1 cellular context compared by ENCODE assay signal in genomic region chr17:77145635-77146632, GRCh38.
TF ChIP-seq lines count a peak whose summit lies in the region.

No MANE protein-coding gene starts in this region.

TF ChIP-seq in HepG2, 621 proteins besides CTCF, POLR2A, EP300 and RAD21 (continued from another document and continues in another):
- TF ChIP-seq ZBTB26 (CRISPR knock-in tag; IDR thresholded peaks at IDR 0.05; ENCODE audit: borderline replicate concordance) (peak; percentile 46; the same call in 1 of the 2 replicates), NR2C2 (CRISPR knock-in tag; IDR thresholded peaks at IDR 0.05; ENCODE audit: borderline replicate concordance) (0 out of 2 replicates have a peak, but pooled peaks have one; percentile 21), SSRP1 (CRISPR knock-in tag; IDR thresholded peaks at IDR 0.05) (no peak), ZNF660 (CRISPR knock-in tag; IDR thresholded peaks at IDR 0.05; ENCODE audit: borderline replicate concordance, low read depth) (no peak), MXI1 (IDR thresholded peaks at IDR 0.05; ENCODE audit: borderline replicate concordance, low read depth, low read length) (peak; percentile 62; the same call in 1 of the 3 replicates), ELF3 (CRISPR knock-in tag; IDR thresholded peaks at IDR 0.05) (peak; percentile 44; the same call in 1 of the 2 replicates), ZNF704 (CRISPR knock-in tag; IDR thresholded peaks at IDR 0.05; ENCODE audit: borderline replicate concordance) (0 out of 2 replicates have a peak, but pooled peaks have one; percentile 44), RELA (CRISPR knock-in tag; IDR thresholded peaks at IDR 0.05) (0 out of 2 replicates have a peak, but pooled peaks have one; percentile 30), ZNF33A (CRISPR knock-in tag; IDR thresholded peaks at IDR 0.05; ENCODE audit: borderline replicate concordance) (no peak), TEAD3 (CRISPR knock-in tag; optimal IDR thresholded peaks at IDR 0.05; ENCODE audit: borderline replicate concordance) (peak; percentile 78), ZFP90 (CRISPR knock-in tag; IDR thresholded peaks at IDR 0.05; ENCODE audit: borderline replicate concordance) (peak; percentile 67; the same call in 1 of the 2 replicates), SIX4 (CRISPR knock-in tag; IDR thresholded peaks at IDR 0.05) (peak; percentile 54), TP53 (CRISPR knock-in tag; conservative IDR thresholded peaks at IDR 0.05) (no peak), AHR (CRISPR knock-in tag; IDR thresholded peaks at IDR 0.05) (no peak), SRF (IDR thresholded peaks at IDR 0.05; ENCODE audit: low read depth, low read length) (no peak), POLR2AphosphoS5 (IDR thresholded peaks at IDR 0.05; ENCODE audit: low read depth, low read length) (no peak), TOPORS (CRISPR knock-in tag; IDR thresholded peaks at IDR 0.05) (no peak), ZNF446 (CRISPR knock-in tag; IDR thresholded peaks at IDR 0.05) (no peak), FIP1L1 (IDR thresholded peaks at IDR 0.05; ENCODE audit: borderline replicate concordance, insufficient read depth, low read depth, low read length) (no peak), ZNF263 (CRISPR knock-in tag; IDR thresholded peaks at IDR 0.05) (no peak; the same call in 1 of the 2 replicates), ZNF616 (CRISPR knock-in tag; IDR thresholded peaks at IDR 0.05; ENCODE audit: low read depth) (no peak), ZNF782 (CRISPR knock-in tag; IDR thresholded peaks at IDR 0.05; ENCODE audit: borderline replicate concordance) (peak; percentile 63; the same call in 1 of the 2 replicates), ZFP91 (CRISPR knock-in tag; IDR thresholded peaks at IDR 0.05; ENCODE audit: borderline replicate concordance) (peak; percentile 38; the same call in 1 of the 2 replicates), RBM39 (IDR thresholded peaks at IDR 0.05; ENCODE audit: low read depth, low read length, poor library complexity, severe bottlenecking) (peak; percentile 43), ZNF337 (CRISPR knock-in tag; IDR thresholded peaks at IDR 0.05; ENCODE audit: borderline replicate concordance, low read depth) (no peak), KDM1A (CRISPR knock-in tag; IDR thresholded peaks at IDR 0.05) (no peak), MAX (IDR thresholded peaks at IDR 0.05) (peak; percentile 94), ZNF607 (CRISPR knock-in tag; IDR thresholded peaks at IDR 0.05; ENCODE audit: borderline replicate concordance) (0 out of 2 replicates have a peak, but pooled peaks have one; percentile 19), TFDP2 (CRISPR knock-in tag; IDR thresholded peaks at IDR 0.05) (0 out of 2 replicates have a peak, but pooled peaks have one; percentile 62), ZSCAN25 (CRISPR knock-in tag; IDR thresholded peaks at IDR 0.05) (peak; percentile 24; the same call in 1 of the 2 replicates), SAP130 (CRISPR knock-in tag; IDR thresholded peaks at IDR 0.05; ENCODE audit: low read depth) (peak; percentile 63), ISL2 (CRISPR knock-in tag; IDR thresholded peaks at IDR 0.05) (no peak), RFXANK (CRISPR knock-in tag; IDR thresholded peaks at IDR 0.05) (no peak), ZNF343 (CRISPR knock-in tag; IDR thresholded peaks at IDR 0.05) (no peak), ZNF274 (CRISPR knock-in tag; IDR thresholded peaks at IDR 0.05) (no peak), DNMT1 (CRISPR knock-in tag; IDR thresholded peaks at IDR 0.05) (no peak), SIN3A (IDR thresholded peaks at IDR 0.05; ENCODE audit: borderline replicate concordance, low read depth, low read length) (no peak), ZNF230 (CRISPR knock-in tag; IDR thresholded peaks at IDR 0.05) (0 out of 2 replicates have a peak, but pooled peaks have one; percentile 77), ZNF800 (CRISPR knock-in tag; IDR thresholded peaks at IDR 0.05) (no peak), HNRNPL (IDR thresholded peaks at IDR 0.05; ENCODE audit: low read depth, low read length) (peak; percentile 88), ZNF556 (CRISPR knock-in tag; IDR thresholded peaks at IDR 0.05; ENCODE audit: borderline replicate concordance) (peak; percentile 70; the same call in 1 of the 2 replicates), EEA1 (CRISPR knock-in tag; IDR thresholded peaks at IDR 0.05; ENCODE audit: borderline replicate concordance) (peak; percentile 85; the same call in 1 of the 2 replicates)
- TF ChIP-seq, protein P1, sequence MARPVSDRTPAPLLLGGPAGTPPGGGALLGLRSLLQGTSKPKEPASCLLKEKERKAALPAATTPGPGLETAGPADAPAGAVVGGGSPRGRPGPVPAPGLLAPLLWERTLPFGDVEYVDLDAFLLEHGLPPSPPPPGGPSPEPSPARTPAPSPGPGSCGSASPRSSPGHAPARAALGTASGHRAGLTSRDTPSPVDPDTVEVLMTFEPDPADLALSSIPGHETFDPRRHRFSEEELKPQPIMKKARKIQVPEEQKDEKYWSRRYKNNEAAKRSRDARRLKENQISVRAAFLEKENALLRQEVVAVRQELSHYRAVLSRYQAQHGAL (CRISPR knock-in tag; IDR thresholded peaks at IDR 0.05; ENCODE audit: not compliant biosample characterization): no peak
- TF ChIP-seq, protein P2, sequence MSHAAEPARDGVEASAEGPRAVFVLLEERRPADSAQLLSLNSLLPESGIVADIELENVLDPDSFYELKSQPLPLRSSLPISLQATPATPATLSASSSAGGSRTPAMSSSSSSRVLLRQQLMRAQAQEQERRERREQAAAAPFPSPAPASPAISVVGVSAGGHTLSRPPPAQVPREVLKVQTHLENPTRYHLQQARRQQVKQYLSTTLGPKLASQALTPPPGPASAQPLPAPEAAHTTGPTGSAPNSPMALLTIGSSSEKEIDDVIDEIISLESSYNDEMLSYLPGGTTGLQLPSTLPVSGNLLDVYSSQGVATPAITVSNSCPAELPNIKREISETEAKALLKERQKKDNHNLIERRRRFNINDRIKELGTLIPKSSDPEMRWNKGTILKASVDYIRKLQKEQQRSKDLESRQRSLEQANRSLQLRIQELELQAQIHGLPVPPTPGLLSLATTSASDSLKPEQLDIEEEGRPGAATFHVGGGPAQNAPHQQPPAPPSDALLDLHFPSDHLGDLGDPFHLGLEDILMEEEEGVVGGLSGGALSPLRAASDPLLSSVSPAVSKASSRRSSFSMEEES (CRISPR knock-in tag; IDR thresholded peaks at IDR 0.05): 0 out of 2 replicates have a peak, but pooled peaks have one; percentile 28
- TF ChIP-seq, protein P3, sequence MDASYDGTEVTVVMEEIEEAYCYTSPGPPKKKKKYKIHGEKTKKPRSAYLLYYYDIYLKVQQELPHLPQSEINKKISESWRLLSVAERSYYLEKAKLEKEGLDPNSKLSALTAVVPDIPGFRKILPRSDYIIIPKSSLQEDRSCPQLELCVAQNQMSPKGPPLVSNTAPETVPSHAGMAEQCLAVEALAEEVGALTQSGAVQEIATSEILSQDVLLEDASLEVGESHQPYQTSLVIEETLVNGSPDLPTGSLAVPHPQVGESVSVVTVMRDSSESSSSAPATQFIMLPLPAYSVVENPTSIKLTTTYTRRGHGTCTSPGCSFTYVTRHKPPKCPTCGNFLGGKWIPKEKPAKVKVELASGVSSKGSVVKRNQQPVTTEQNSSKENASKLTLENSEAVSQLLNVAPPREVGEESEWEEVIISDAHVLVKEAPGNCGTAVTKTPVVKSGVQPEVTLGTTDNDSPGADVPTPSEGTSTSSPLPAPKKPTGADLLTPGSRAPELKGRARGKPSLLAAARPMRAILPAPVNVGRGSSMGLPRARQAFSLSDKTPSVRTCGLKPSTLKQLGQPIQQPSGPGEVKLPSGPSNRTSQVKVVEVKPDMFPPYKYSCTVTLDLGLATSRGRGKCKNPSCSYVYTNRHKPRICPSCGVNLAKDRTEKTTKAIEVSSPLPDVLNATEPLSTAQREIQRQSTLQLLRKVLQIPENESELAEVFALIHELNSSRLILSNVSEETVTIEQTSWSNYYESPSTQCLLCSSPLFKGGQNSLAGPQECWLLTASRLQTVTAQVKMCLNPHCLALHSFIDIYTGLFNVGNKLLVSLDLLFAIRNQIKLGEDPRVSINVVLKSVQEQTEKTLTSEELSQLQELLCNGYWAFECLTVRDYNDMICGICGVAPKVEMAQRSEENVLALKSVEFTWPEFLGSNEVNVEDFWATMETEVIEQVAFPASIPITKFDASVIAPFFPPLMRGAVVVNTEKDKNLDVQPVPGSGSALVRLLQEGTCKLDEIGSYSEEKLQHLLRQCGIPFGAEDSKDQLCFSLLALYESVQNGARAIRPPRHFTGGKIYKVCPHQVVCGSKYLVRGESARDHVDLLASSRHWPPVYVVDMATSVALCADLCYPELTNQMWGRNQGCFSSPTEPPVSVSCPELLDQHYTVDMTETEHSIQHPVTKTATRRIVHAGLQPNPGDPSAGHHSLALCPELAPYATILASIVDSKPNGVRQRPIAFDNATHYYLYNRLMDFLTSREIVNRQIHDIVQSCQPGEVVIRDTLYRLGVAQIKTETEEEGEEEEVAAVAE (CRISPR knock-in tag; IDR thresholded peaks at IDR 0.05; ENCODE audit: borderline replicate concordance): no peak
- TF ChIP-seq, protein P4, sequence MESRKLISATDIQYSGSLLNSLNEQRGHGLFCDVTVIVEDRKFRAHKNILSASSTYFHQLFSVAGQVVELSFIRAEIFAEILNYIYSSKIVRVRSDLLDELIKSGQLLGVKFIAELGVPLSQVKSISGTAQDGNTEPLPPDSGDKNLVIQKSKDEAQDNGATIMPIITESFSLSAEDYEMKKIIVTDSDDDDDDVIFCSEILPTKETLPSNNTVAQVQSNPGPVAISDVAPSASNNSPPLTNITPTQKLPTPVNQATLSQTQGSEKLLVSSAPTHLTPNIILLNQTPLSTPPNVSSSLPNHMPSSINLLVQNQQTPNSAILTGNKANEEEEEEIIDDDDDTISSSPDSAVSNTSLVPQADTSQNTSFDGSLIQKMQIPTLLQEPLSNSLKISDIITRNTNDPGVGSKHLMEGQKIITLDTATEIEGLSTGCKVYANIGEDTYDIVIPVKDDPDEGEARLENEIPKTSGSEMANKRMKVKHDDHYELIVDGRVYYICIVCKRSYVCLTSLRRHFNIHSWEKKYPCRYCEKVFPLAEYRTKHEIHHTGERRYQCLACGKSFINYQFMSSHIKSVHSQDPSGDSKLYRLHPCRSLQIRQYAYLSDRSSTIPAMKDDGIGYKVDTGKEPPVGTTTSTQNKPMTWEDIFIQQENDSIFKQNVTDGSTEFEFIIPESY (CRISPR knock-in tag; IDR thresholded peaks at IDR 0.05): peak; percentile 98
- TF ChIP-seq, protein P5, sequence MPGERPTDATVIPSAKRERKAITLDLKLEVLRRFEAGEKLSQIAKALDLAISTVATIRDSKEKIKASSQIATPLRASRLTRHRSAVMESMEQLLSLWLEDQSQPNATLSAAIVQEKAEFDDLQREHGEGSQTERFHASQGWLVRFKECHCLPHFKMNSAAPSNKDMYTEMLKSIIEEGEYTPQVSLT (CRISPR knock-in tag; IDR thresholded peaks at IDR 0.05; ENCODE audit: borderline replicate concordance, low read depth): no peak
